22 cellular contexts compared by ENCODE assay signal in genomic region chr19:19276386-19276785, GRCh38. TPM values are rescaled to one million over a fixed set of nuclear protein-coding genes. Genes with fewer than 3 reads are reported as not detected.
A peak's percentile ranks its signal among the peaks of the same experiment; 100 is the strongest.
DNase-seq lines count a peak whose midpoint lies in the region; ATAC-seq and TF ChIP-seq lines count a peak whose summit lies in the region.
"Had no signal": no experiment of that assay in that cellular context is flagged by ENCODE, and none has a peak within 500 bp of the region (broad histone marks: within the 10 kb centered on the region; RNA-seq: fewer than 3 reads in every experiment).

No MANE protein-coding gene starts in this region.

- H3K36me3 ChIP-seq in WERI-Rb-1 = peaks cover 62% of the 10 kb centered on the region
- peaks cover 29% of the 10 kb centered on the region for H3K36me3 ChIP-seq in osteoblast (ENCODE audit: insufficient read depth, low read length)
- peaks cover 4 to 61% (median 14%) of the 10 kb centered on the region in 3 experiments for H3K36me3 ChIP-seq in naive thymus-derived CD4-positive, alpha-beta T cell (ENCODE audit: control insufficient read depth in 2 of 3, insufficient read depth in 3 of 3, low read length in 3 of 3)

- H3K27ac Mint-ChIP-seq in naive thymus-derived CD4-positive, alpha-beta T cell = peak overlapping the region in 1 of 9 donors; percentile 13
- H3K27ac Mint-ChIP-seq in activated T-cell treated with anti-CD3 and anti-CD28 coated beads, Interleukin-2, amount 50 U/mL, for 24 hours = no peak overlapping the region
- H3K27ac Mint-ChIP-seq: dendritic cell treated with granulocyte-macrophage colony-stimulating factor and Interleukin-4, amounts not matched to agents 40 ng/mL and 50 ng/mL, for 4 days had no signal

- H3K9me3 ChIP-seq in WERI-Rb-1 (ENCODE audit: severe bottlenecking) = no peaks in the 10 kb centered on the region
- H3K9me3 ChIP-seq in osteoblast (ENCODE audit: low read depth, low read length) = no peaks in the 10 kb centered on the region
- no peaks in the 10 kb centered on the region for H3K9me3 ChIP-seq in naive thymus-derived CD4-positive, alpha-beta T cell (ENCODE audit: control insufficient read depth in 2 of 3, low read length in 3 of 3)
- H3K9me3 ChIP-seq: BE2C, pancreas, sigmoid colon had no signal

- H3K4me1 Mint-ChIP-seq in naive thymus-derived CD4-positive, alpha-beta T cell = peaks cover 4 to 12% (median 10%) of the 10 kb centered on the region in 7 donors
- peaks cover 11% of the 10 kb centered on the region for H3K4me1 Mint-ChIP-seq in activated T-cell treated with anti-CD3 and anti-CD28 coated beads, Interleukin-2, amount 50 U/mL, for 24 hours (ENCODE audit: low read depth)

- peaks cover 3% of the 10 kb centered on the region for H4K20me1 ChIP-seq in osteoblast (ENCODE audit: insufficient read depth, low read length)

- POLR2A ChIA-PET in naive thymus-derived CD4-positive, alpha-beta T cell (lab: Charles Lee) = no interaction called here

- H3K27me3 Mint-ChIP-seq in naive thymus-derived CD4-positive, alpha-beta T cell = peaks cover 11 to 21% (median 20%) of the 10 kb centered on the region in 5 donors
- peaks cover 22% of the 10 kb centered on the region for H3K27me3 Mint-ChIP-seq in activated T-cell treated with anti-CD3 and anti-CD28 coated beads, Interleukin-2, amount 50 U/mL, for 24 hours

- no peak overlapping the region for H2AFZ ChIP-seq in osteoblast (ENCODE audit: low read length)

- TF ChIP-seq CTCF in WERI-Rb-1 (IDR thresholded peaks at IDR 0.05; ENCODE audit: low read depth, low read length) (no peak), fibroblast of pulmonary artery (IDR thresholded peaks at IDR 0.05; ENCODE audit: low read length, missing control alignments) (no peak), osteoblast (IDR thresholded peaks at IDR 0.05; ENCODE audit: extremely low read depth, low read depth, low read length) (no peak)

- DNase-seq in AG20443 (ENCODE audit: low spot score) (peak; percentile 47), WERI-Rb-1 (no peak), fibroblast of pulmonary artery (ENCODE audit: low read depth) (peak; percentile 80), osteoblast (ENCODE audit: insufficient read length, low spot score, missing footprints) (peak; percentile 96), NCI-H1417 treated with DMSO at 0.1 percent for 48 hours (lab: John Stamatoyannopoulos, UW) (no peak), UCSD-AML1 (lab: John Stamatoyannopoulos, UW; ENCODE audit: unreplicated experiment) (no peak)
- no peak for DNase-seq in naive thymus-derived CD4-positive, alpha-beta T cell
- no peak for DNase-seq in activated T-cell treated with anti-CD3 and anti-CD28 coated beads, Interleukin-2, amount 50 U/mL, for 24 hours
- DNase-seq: activated CD4-positive, alpha-beta T cell treated with anti-CD3 and anti-CD28 coated beads, Interleukin-2, amount 50 U/mL, for 4 hours; BE2C; GF-D8; naive B cell; NCI-H1092 treated with DMSO at 0.1 percent for 48 hours; NCI-H2081 treated with DMSO at 0.1 percent for 48 hours; NCI-H510A; RPMI8226; sigmoid colon; stimulated activated naive CD8-positive, alpha-beta T cell treated with anti-CD3 and anti-CD28 coated beads, Interleukin-15, amount 100 ng/mL, for 72 hours had no signal

- H3K4me1 ChIP-seq in osteoblast (ENCODE audit: insufficient read depth, low read length) = no peaks in the 10 kb centered on the region
- no peaks in the 10 kb centered on the region for H3K4me1 ChIP-seq in naive thymus-derived CD4-positive, alpha-beta T cell (ENCODE audit: control insufficient read depth in 2 of 2, insufficient read depth in 2 of 2, low read length in 2 of 2)
- H3K4me1 ChIP-seq: pancreas had no signal

- ATAC-seq in naive thymus-derived CD4-positive, alpha-beta T cell = no peak
- ATAC-seq: pancreas had no signal

- no peaks in the 10 kb centered on the region for H3K27me3 ChIP-seq in WERI-Rb-1 (ENCODE audit: insufficient read depth, low read depth, severe bottlenecking)
- peaks cover 4% of the 10 kb centered on the region for H3K27me3 ChIP-seq in osteoblast (ENCODE audit: insufficient read depth, low read length)
- no peaks in the 10 kb centered on the region for H3K27me3 ChIP-seq in naive thymus-derived CD4-positive, alpha-beta T cell (ENCODE audit: control insufficient read depth in 2 of 2, insufficient read depth in 2 of 2, low read length in 2 of 2)
- H3K27me3 ChIP-seq: BE2C, pancreas had no signal

- intact Hi-C loops in naive thymus-derived CD4-positive, alpha-beta T cell (cut with micrococcal nuclease) = no loop called here

- no peaks in the 10 kb centered on the region for H3K79me2 ChIP-seq in osteoblast (ENCODE audit: insufficient read depth, low read length)

- CTCF ChIA-PET in naive thymus-derived CD4-positive, alpha-beta T cell (lab: Charles Lee) = no interaction called here

- H3K9me3 Mint-ChIP-seq in naive thymus-derived CD4-positive, alpha-beta T cell = no peaks in the 10 kb centered on the region
- H3K9me3 Mint-ChIP-seq in activated T-cell treated with anti-CD3 and anti-CD28 coated beads, Interleukin-2, amount 50 U/mL, for 24 hours = no peaks in the 10 kb centered on the region
- H3K9me3 Mint-ChIP-seq: dendritic cell treated with granulocyte-macrophage colony-stimulating factor and Interleukin-4, amounts not matched to agents 40 ng/mL and 50 ng/mL, for 4 days; naive B cell; stimulated activated naive CD8-positive, alpha-beta T cell treated with anti-CD3 and anti-CD28 coated beads, Interleukin-15, amount 100 ng/mL, for 72 hours had no signal

- H3K4me2 ChIP-seq in osteoblast (ENCODE audit: insufficient read depth, low read length) = no peak overlapping the region
- H3K4me2 ChIP-seq: KMS-11 had no signal

- H3K4me3 ChIP-seq in WERI-Rb-1 (ENCODE audit: low read depth, low read length) (no peak overlapping the region), fibroblast of pulmonary artery (replicated peaks; ENCODE audit: low read depth, low read length) (no peak overlapping the region), osteoblast (ENCODE audit: insufficient read depth, low read length) (no peak overlapping the region)
- H3K4me3 ChIP-seq in naive thymus-derived CD4-positive, alpha-beta T cell (ENCODE audit: low read length) = no peak overlapping the region
- H3K4me3 ChIP-seq: pancreas, sigmoid colon had no signal

- H3K27ac ChIP-seq in WERI-Rb-1 (peak overlapping the region; percentile 29), osteoblast (ENCODE audit: low read depth, low read length) (no peak overlapping the region)
- H3K27ac ChIP-seq in naive thymus-derived CD4-positive, alpha-beta T cell (ENCODE audit: low read depth, low read length) = no peak overlapping the region
- H3K27ac ChIP-seq: epithelial cell of prostate, KMS-11, pancreas had no signal

- H3K4me3 Mint-ChIP-seq in naive thymus-derived CD4-positive, alpha-beta T cell = no peak overlapping the region
- no peak overlapping the region for H3K4me3 Mint-ChIP-seq in activated T-cell treated with anti-CD3 and anti-CD28 coated beads, Interleukin-2, amount 50 U/mL, for 24 hours
- H3K4me3 Mint-ChIP-seq: dendritic cell treated with granulocyte-macrophage colony-stimulating factor and Interleukin-4, amounts not matched to agents 40 ng/mL and 50 ng/mL, for 4 days; stimulated activated naive CD8-positive, alpha-beta T cell treated with anti-CD3 and anti-CD28 coated beads, Interleukin-15, amount 100 ng/mL, for 72 hours had no signal

- peaks cover 4 to 28% (median 15%) of the 10 kb centered on the region in 5 donors for H3K36me3 Mint-ChIP-seq in naive thymus-derived CD4-positive, alpha-beta T cell
- peaks cover 56% of the 10 kb centered on the region for H3K36me3 Mint-ChIP-seq in activated T-cell treated with anti-CD3 and anti-CD28 coated beads, Interleukin-2, amount 50 U/mL, for 24 hours (ENCODE audit: low read depth)

RNA-seq across cellular contexts. Expression of gene TM6SF2, which starts 3.3 kb away (rescaled TPM):
- 0.29 and 0.36 TPM in 2 replicates for total RNA-seq in osteoblast
- under 1 TPM in 1 of 5 experiments, not detected in 4; 0.81 TPM for total RNA-seq in naive thymus-derived CD4-positive, alpha-beta T cell
- not detected for polyA plus RNA-seq in naive thymus-derived CD4-positive, alpha-beta T cell

RNA-seq across cellular contexts. Expression of gene SUGP1, which starts 43.9 kb away (rescaled TPM):
- 27.1 and 31.2 TPM in 2 replicates for total RNA-seq in osteoblast
- total RNA-seq in naive thymus-derived CD4-positive, alpha-beta T cell = 10 to 100 TPM; 59.7 to 96.6 (median 77.5) TPM
- polyA plus RNA-seq in naive thymus-derived CD4-positive, alpha-beta T cell = 10 to 100 TPM; 36.0 to 40.8 TPM

RNA-seq across cellular contexts. Expression of gene MAU2, which starts 44.2 kb away (rescaled TPM):
- 37.1 and 39.1 TPM in 2 replicates for total RNA-seq in osteoblast
- 100 to 1,000 TPM in 4 of 5 experiments, 10 to 100 TPM in 1; 93.7 to 170 (median 136) TPM for total RNA-seq in naive thymus-derived CD4-positive, alpha-beta T cell
- 10 to 100 TPM; 16.5 to 29.3 TPM for polyA plus RNA-seq in naive thymus-derived CD4-positive, alpha-beta T cell

Comparison
In these comparisons a context has a peak if more than half of its experiments do, and no peak if none do; other contexts are left out.
1. DNase-seq: peak in AG20443 (single experiment), fibroblast of pulmonary artery (single experiment) and osteoblast (single experiment); none in WERI-Rb-1 (single experiment), NCI-H1417 treated with DMSO at 0.1 percent for 48 hours (single experiment), naive thymus-derived CD4-positive, alpha-beta T cell (0 of 9), activated T-cell treated with anti-CD3 and anti-CD28 coated beads, Interleukin-2, amount 50 U/mL, for 24 hours (single experiment) and UCSD-AML1 (single experiment).